8 cellular contexts compared by ENCODE assay signal in genomic region chr6:106446287-106446885, GRCh38.
A peak's percentile ranks its signal among the peaks of the same experiment; 100 is the strongest.
DNase-seq lines count a peak whose midpoint lies in the region; ATAC-seq and TF ChIP-seq lines count a peak whose summit lies in the region.

No MANE protein-coding gene starts in this region.

- H3K14ac ChIP-seq in H9 (ENCODE audit: insufficient read depth, low read length) = no peak overlapping the region

- H4K91ac ChIP-seq in H9 (ENCODE audit: insufficient read length, low read depth, low read length) = no peak overlapping the region

- WGBS in H9 (ENCODE audit: extremely low coverage, insufficient read length, low lambda C conversion rate) = no CpG with 5 or more reads among the region's 4 CpGs

- no peaks in the 10 kb centered on the region for H3K9me3 Mint-ChIP-seq in H9

- no peak overlapping the region for H2AK5ac ChIP-seq in H9 (ENCODE audit: insufficient read length, low read length)

- no peak overlapping the region for H2BK20ac ChIP-seq in H9 (ENCODE audit: low read depth, low read length, poor library complexity, severe bottlenecking)

- TF ChIP-seq CTCF in AG09309 (IDR thresholded peaks at IDR 0.05; ENCODE audit: control insufficient read depth, insufficient read depth, low read depth, low read length, missing control alignments) = peak; percentile 41
- TF ChIP-seq CTCF in H9 (conservative IDR thresholded peaks at IDR 0.05) = peak; percentile 73
- peak; percentile 2 for TF ChIP-seq CTCF in kidney epithelial cell (IDR thresholded peaks at IDR 0.05; ENCODE audit: insufficient read depth, low read length, poor library complexity, severe bottlenecking)

- H4K5ac ChIP-seq in H9 (ENCODE audit: insufficient read length, low read depth, low read length) = no peak overlapping the region

- H3K4me2 ChIP-seq in H9 (ENCODE audit: insufficient read depth, insufficient read length, low read length) = no peak overlapping the region

- H3K79me1 ChIP-seq in H9 (ENCODE audit: insufficient read depth, low read depth, low read length, poor library complexity, severe bottlenecking) = no peaks in the 10 kb centered on the region

- H3K79me2 ChIP-seq in H9 (ENCODE audit: insufficient read depth, low read length) = no peaks in the 10 kb centered on the region

- no peaks in the 10 kb centered on the region for H3K36me3 ChIP-seq in kidney epithelial cell (ENCODE audit: control insufficient read depth, insufficient read depth, low read length)

- H3K27ac Mint-ChIP-seq in H9 = no peak overlapping the region; a peak in 1 of 7 replicates
- H3K27ac Mint-ChIP-seq in T-helper 17 cell = no peak overlapping the region

- H3K4me1 ChIP-seq in H9 (ENCODE audit: insufficient read depth, low read length) = no peaks in the 10 kb centered on the region

- H3T11ph ChIP-seq in H9 (ENCODE audit: low read length) = no peak overlapping the region

- H2BK12ac ChIP-seq in H9 (ENCODE audit: insufficient read length, low read depth, low read length) = no peak overlapping the region

- H3K9ac ChIP-seq in H9 (ENCODE audit: extremely low read depth, insufficient read length, low read length) = no peak overlapping the region

- H3K23me2 ChIP-seq in H9 (ENCODE audit: insufficient read length, low read depth, low read length, poor library complexity, severe bottlenecking) = no peaks in the 10 kb centered on the region

- no peak overlapping the region for H2BK15ac ChIP-seq in H9 (ENCODE audit: low read depth, low read length)

- ATAC-seq in T-helper 17 cell (peak; percentile 52), HG03565 (IDR thresholded peaks at IDR 0.05; ENCODE audit: unreplicated experiment) (no peak)

- H3K9me3 ChIP-seq in H9 (ENCODE audit: control insufficient read depth, low read depth, low read length) (no peaks in the 10 kb centered on the region), T-helper 17 cell (ENCODE audit: control insufficient read depth, low read length, poor library complexity, severe bottlenecking) (no peaks in the 10 kb centered on the region)

- no peaks in the 10 kb centered on the region for H4K20me1 ChIP-seq in H9 (ENCODE audit: control insufficient read depth, insufficient read depth, insufficient read length)

- no peak overlapping the region for H4K8ac ChIP-seq in H9 (replicated peaks; ENCODE audit: insufficient read length, low read depth, low read length)

- H3K56ac ChIP-seq in H9 (ENCODE audit: insufficient read length, low read depth, low read length) = no peak overlapping the region

- H3K27me3 ChIP-seq in H9 (ENCODE audit: insufficient read depth, low read length) (no peaks in the 10 kb centered on the region), kidney epithelial cell (ENCODE audit: control insufficient read depth, insufficient read depth, low read length) (peaks cover 3% of the 10 kb centered on the region)

- no peak overlapping the region for H3K4ac ChIP-seq in H9 (ENCODE audit: low read depth, low read length)

- H3K27me3 Mint-ChIP-seq in H9 (ENCODE audit: low read depth) (no peaks in the 10 kb centered on the region), T-helper 17 cell (peaks cover 32% of the 10 kb centered on the region)

- H3K27ac ChIP-seq in H9 (ENCODE audit: insufficient read length, low read depth, low read length) = no peak overlapping the region

- no peak overlapping the region for H2BK120ac ChIP-seq in H9 (ENCODE audit: low read depth, low read length, poor library complexity, severe bottlenecking)

- no peak overlapping the region for H3K18ac ChIP-seq in H9 (ENCODE audit: insufficient read length, low read depth, low read length)

- H3K36me3 Mint-ChIP-seq in H9 (ENCODE audit: insufficient read depth in 1 of 3, low read depth in 3 of 3) (no peaks in the 10 kb centered on the region), T-helper 17 cell (ENCODE audit: low read depth) (no peaks in the 10 kb centered on the region)

- H3K4me1 Mint-ChIP-seq in H9 (peaks cover 14% of the 10 kb centered on the region in 2 experiments), T-helper 17 cell (peaks cover 11% of the 10 kb centered on the region)

- no peak overlapping the region for H3K23ac ChIP-seq in H9 (ENCODE audit: insufficient read length, low read depth, low read length)

- H3K4me3 ChIP-seq in AG09309 (ENCODE audit: control insufficient read depth, low read depth, low read length) (no peak overlapping the region), kidney epithelial cell (ENCODE audit: low read depth, low read length) (no peak overlapping the region)

- no peak overlapping the region for H2BK5ac ChIP-seq in H9 (ENCODE audit: insufficient read length, low read length)

- no peak overlapping the region for H3K4me3 Mint-ChIP-seq in H9
- no peak overlapping the region for H3K4me3 Mint-ChIP-seq in T-helper 17 cell

- DNase-seq in AG09309 (ENCODE audit: low read depth) = no peak
- no peak for DNase-seq in H9
- DNase-seq in T-helper 17 cell = no peak
- DNase-seq in kidney epithelial cell (ENCODE audit: low read depth) = no peak
- DNase-seq in UCSD-AML1 (lab: John Stamatoyannopoulos, UW; ENCODE audit: unreplicated experiment) = no peak
- DNase-seq in NCI-H187 treated with DMSO at 0.1 percent for 48 hours (lab: John Stamatoyannopoulos, UW) = no peak
- no peak for DNase-seq in activated effector memory CD4-positive, alpha-beta T cell treated with anti-CD3 and anti-CD28 coated beads, Interleukin-2, amount 50 U/mL, for 16 hours

- H2AFZ ChIP-seq in H9 (ENCODE audit: low read length) = no peak overlapping the region

Comparison
In these comparisons a context has a peak if more than half of its experiments do, and no peak if none do; other contexts are left out.
1. CTCF ChIP-seq: peak in every context shown above with its lines; median percentile 73 in H9; 41 in AG09309; 2 in kidney epithelial cell.